ENCODE assay signal across 8 cellular contexts in genomic region chr9:470041-470781, GRCh38. TPM values are rescaled to one million over a fixed set of nuclear protein-coding genes. Genes with fewer than 3 reads are reported as not detected.
DNase-seq lines count a peak whose midpoint lies in the region; ATAC-seq and TF ChIP-seq lines count a peak whose summit lies in the region.

No MANE protein-coding gene starts in this region.

- CTCF ChIA-PET in activated CD8-positive, alpha-beta T cell treated with anti-CD3 and anti-CD28 coated beads for 36 hours (lab: Charles Lee), result interaction anchor here (0.6 to 1.3 kb wide), 4 partner anchors 10 to 1544 kb away, joined by 3 to 4 read pairs (median 4); no protein-coding TSS in a partner anchor

- peak overlapping the region; percentile 93 for H3K4me3 Mint-ChIP-seq in activated CD8-positive, alpha-beta T cell treated with anti-CD3 and anti-CD28 coated beads for 36 hours

- POLR2A ChIA-PET in activated CD8-positive, alpha-beta T cell treated with anti-CD3 and anti-CD28 coated beads for 36 hours (lab: Charles Lee), result interaction anchor here (0.6 to 1.4 kb wide), 4 partner anchors 10 to 498 kb away, joined by 3 to 4 read pairs (median 4); no protein-coding TSS in a partner anchor

- ATAC-seq in GM19397 (IDR thresholded peaks at IDR 0.05; ENCODE audit: unreplicated experiment) (peak; percentile 95), HG03565 (IDR thresholded peaks at IDR 0.05; ENCODE audit: unreplicated experiment) (peak; percentile 84)
- ATAC-seq in activated CD8-positive, alpha-beta T cell treated with anti-CD3 and anti-CD28 coated beads for 36 hours, result peak; percentile 97

- no peak for TF ChIP-seq CTCF in activated CD8-positive, alpha-beta T cell treated with anti-CD3 and anti-CD28 coated beads for 36 hours (IDR thresholded peaks at IDR 0.05)

- intact Hi-C loops in activated CD8-positive, alpha-beta T cell treated with anti-CD3 and anti-CD28 coated beads for 36 hours (cut with micrococcal nuclease), result no loop called here

- no peaks in the 10 kb centered on the region for H3K9me3 Mint-ChIP-seq in activated CD8-positive, alpha-beta T cell treated with anti-CD3 and anti-CD28 coated beads for 36 hours

- peaks cover 22% of the 10 kb centered on the region for H3K4me1 Mint-ChIP-seq in activated CD8-positive, alpha-beta T cell treated with anti-CD3 and anti-CD28 coated beads for 36 hours (ENCODE audit: low read depth)

- H3K27ac Mint-ChIP-seq in activated CD8-positive, alpha-beta T cell treated with anti-CD3 and anti-CD28 coated beads for 36 hours, result peak overlapping the region; percentile 90

- no peaks in the 10 kb centered on the region for H3K27me3 Mint-ChIP-seq in activated CD8-positive, alpha-beta T cell treated with anti-CD3 and anti-CD28 coated beads for 36 hours

- peaks cover 4% of the 10 kb centered on the region for H3K36me3 Mint-ChIP-seq in activated CD8-positive, alpha-beta T cell treated with anti-CD3 and anti-CD28 coated beads for 36 hours (ENCODE audit: low read depth)

- DNase-seq in CD1c-positive myeloid dendritic cell (ENCODE audit: extremely low spot score) (peak; percentile 95), NCI-H748 treated with DMSO at 0.1 percent for 48 hours (lab: John Stamatoyannopoulos, UW) (peak; percentile 78), lung microvascular endothelial cell (ENCODE audit: low read depth in 2 of 2) (peak; percentile 81 to 93)
- DNase-seq in activated CD8-positive, alpha-beta T cell treated with anti-CD3 and anti-CD28 coated beads for 36 hours, result peak; percentile 92
- peak; percentile 79 for DNase-seq in effector CD4-positive, alpha-beta T cell
- DNase-seq in stimulated activated CD4-positive, alpha-beta T cell treated with anti-CD3 and anti-CD28 coated beads, TNF-alpha, amount 100 ng/mL, for 4 hours (ENCODE audit: low read depth in 3 of 3), result peak; percentile 63 to 86 (median 71)

RNA-seq across cellular contexts. Expression of gene KANK1, which starts 34.3 kb away (rescaled TPM):
- 1 to 10 TPM; 2.6 to 2.8 TPM for total RNA-seq in activated CD8-positive, alpha-beta T cell treated with anti-CD3 and anti-CD28 coated beads for 36 hours
- total RNA-seq in lung microvascular endothelial cell, result 23.1 and 46.8 TPM in 2 replicates

Comparison
In these comparisons a context has a peak if more than half of its experiments do, and no peak if none do; other contexts are left out.
1. Peak in every context shown above with its lines: DNase-seq and ATAC-seq.